ENCODE assay signal across 9 cellular contexts in genomic region chr11:33802414-33802950, GRCh38. TPM values are rescaled to one million over a fixed set of nuclear protein-coding genes. Genes with fewer than 3 reads are reported as not detected.
DNase-seq lines count a peak whose midpoint lies in the region; ATAC-seq and TF ChIP-seq lines count a peak whose summit lies in the region.
"Had no signal": no experiment of that assay in that cellular context is flagged by ENCODE, and none has a peak within 500 bp of the region (broad histone marks: within the 10 kb centered on the region; RNA-seq: fewer than 3 reads in every experiment).

No MANE protein-coding gene starts in this region.

- H3K36me3 ChIP-seq in WERI-Rb-1 = no peaks in the 10 kb centered on the region

- peaks cover 13% of the 10 kb centered on the region for H3K4me1 Mint-ChIP-seq in neural crest cell

- peak overlapping the region; percentile 79 for H3K4me3 Mint-ChIP-seq in neural crest cell

- ATAC-seq in HG03025 (IDR thresholded peaks at IDR 0.05; ENCODE audit: low FRiP score, unreplicated experiment) (no peak), GM19467 (IDR thresholded peaks at IDR 0.05; ENCODE audit: unreplicated experiment) (no peak)

- no peaks in the 10 kb centered on the region for H3K9me3 Mint-ChIP-seq in neural crest cell

- no peaks in the 10 kb centered on the region for H3K36me3 Mint-ChIP-seq in neural crest cell (ENCODE audit: low read depth)

- no peaks in the 10 kb centered on the region for H3K9me3 ChIP-seq in WERI-Rb-1 (ENCODE audit: severe bottlenecking)

- peaks cover 86% of the 10 kb centered on the region for H3K27me3 Mint-ChIP-seq in neural crest cell (ENCODE audit: low read depth)

- H3K4me3 ChIP-seq in WERI-Rb-1 (ENCODE audit: low read depth, low read length) = peak overlapping the region; percentile 59

- peak; percentile 55 for DNase-seq in activated CD4-positive, alpha-beta T cell treated with anti-CD3 and anti-CD28 coated beads for 48 hours
- no peak for DNase-seq in activated CD4-positive, alpha-beta T cell treated with anti-CD3 and anti-CD28 coated beads for 4 hours
- DNase-seq in NCI-H1694 treated with DMSO at 0.1 percent for 48 hours (lab: John Stamatoyannopoulos, UW) (peak; percentile 89), WERI-Rb-1 (peak; percentile 88), fibroblast of the conjunctiva (ENCODE audit: low read depth) (peak; percentile 51), neural crest cell (ENCODE audit: low read depth, low spot score) (peak; percentile 46)
- DNase-seq: DND-41 had no signal

- TF ChIP-seq CTCF in WERI-Rb-1 (IDR thresholded peaks at IDR 0.05; ENCODE audit: low read depth, low read length) (no peak), neural crest cell (conservative IDR thresholded peaks at IDR 0.05) (no peak)

- peak overlapping the region; percentile 72 for H3K27ac ChIP-seq in WERI-Rb-1

- no peak overlapping the region for H3K27ac Mint-ChIP-seq in neural crest cell (ENCODE audit: unreplicated experiment)

- H3K27me3 ChIP-seq in WERI-Rb-1 (ENCODE audit: insufficient read depth, low read depth, severe bottlenecking) = no peaks in the 10 kb centered on the region

RNA-seq across cellular contexts. Expression of gene FBXO3, which starts 28.2 kb away (rescaled TPM):
- total RNA-seq in neural crest cell = 23.2 TPM in 2 replicates

Comparison
In these comparisons a context has a peak if more than half of its experiments do, and no peak if none do; other contexts are left out.
1. DNase-seq: peak in activated CD4-positive, alpha-beta T cell treated with anti-CD3 and anti-CD28 coated beads for 48 hours (single experiment), NCI-H1694 treated with DMSO at 0.1 percent for 48 hours (single experiment), WERI-Rb-1 (single experiment), fibroblast of the conjunctiva (single experiment) and neural crest cell (single experiment); none in activated CD4-positive, alpha-beta T cell treated with anti-CD3 and anti-CD28 coated beads for 4 hours (0 of 2).